1 cellular context compared by ENCODE assay signal in genomic region chr2:9630001-9630749, GRCh38.
TF ChIP-seq lines count a peak whose summit lies in the region.

No MANE protein-coding gene starts in this region.

TF ChIP-seq in HepG2, 621 proteins besides CTCF, POLR2A, EP300 and RAD21 (continued from another document and continues in another):
- TF ChIP-seq FOXP4 (CRISPR knock-in tag; IDR thresholded peaks at IDR 0.05) = peak; percentile 32
- TF ChIP-seq KLF9 (CRISPR knock-in tag; IDR thresholded peaks at IDR 0.05; ENCODE audit: low read depth) = peak; percentile 52; the same call in 1 of the 2 replicates
- peak; percentile 55; the same call in 1 of the 2 replicates for TF ChIP-seq HDAC2 (CRISPR knock-in tag; IDR thresholded peaks at IDR 0.05)
- 0 out of 2 replicates have a peak, but pooled peaks have one; percentile 34 for TF ChIP-seq ZNF512B (CRISPR knock-in tag; IDR thresholded peaks at IDR 0.05; ENCODE audit: borderline replicate concordance)
- no peak; the same call in 1 of the 2 replicates for TF ChIP-seq ZNF232 (CRISPR knock-in tag; IDR thresholded peaks at IDR 0.05; ENCODE audit: borderline replicate concordance)
- 0 out of 2 replicates have a peak, but pooled peaks have one; percentile 8 for TF ChIP-seq ISX (CRISPR knock-in tag; conservative IDR thresholded peaks at IDR 0.05)
- TF ChIP-seq NFYC (CRISPR knock-in tag; IDR thresholded peaks at IDR 0.05) = no peak; the same call in 1 of the 2 replicates
- no peak; the same call in none of the 2 replicates for TF ChIP-seq ZNF430 (CRISPR knock-in tag; IDR thresholded peaks at IDR 0.05)
- TF ChIP-seq USF2 (IDR thresholded peaks at IDR 0.05; ENCODE audit: low read depth, low read length) = no peak
- TF ChIP-seq USF2 (CRISPR knock-in tag; IDR thresholded peaks at IDR 0.05; ENCODE audit: borderline replicate concordance) = no peak
- TF ChIP-seq CREB3 (CRISPR knock-in tag; IDR thresholded peaks at IDR 0.05) = no peak
- no peak for TF ChIP-seq SNAPC5 (CRISPR knock-in tag; IDR thresholded peaks at IDR 0.05; ENCODE audit: borderline replicate concordance)
- no peak for TF ChIP-seq ZNF468 (CRISPR knock-in tag; IDR thresholded peaks at IDR 0.05)
- no peak for TF ChIP-seq E2F1 (CRISPR knock-in tag; IDR thresholded peaks at IDR 0.05)
- no peak for TF ChIP-seq HCFC1 (IDR thresholded peaks at IDR 0.05; ENCODE audit: low read depth, low read length)
- TF ChIP-seq NR3C1 (CRISPR knock-in tag; IDR thresholded peaks at IDR 0.05) = no peak
- TF ChIP-seq ZNF280B (CRISPR knock-in tag; IDR thresholded peaks at IDR 0.05; ENCODE audit: borderline replicate concordance) = peak; percentile 95
- no peak for TF ChIP-seq CSRNP2 (CRISPR knock-in tag; conservative IDR thresholded peaks at IDR 0.05; ENCODE audit: low read depth)
- no peak for TF ChIP-seq SMAD9 (CRISPR knock-in tag; IDR thresholded peaks at IDR 0.05)
- no peak for TF ChIP-seq TFE3 (CRISPR knock-in tag; IDR thresholded peaks at IDR 0.05)
- peak; percentile 81; the same call in 1 of the 2 replicates for TF ChIP-seq ZNF234 (CRISPR knock-in tag; conservative IDR thresholded peaks at IDR 0.05)
- no peak for TF ChIP-seq RBM22 (optimal IDR thresholded peaks at IDR 0.05; ENCODE audit: low read length)
- no peak; the same call in 1 of the 2 replicates for TF ChIP-seq SOX5 (CRISPR knock-in tag; IDR thresholded peaks at IDR 0.05; ENCODE audit: borderline replicate concordance)
- no peak for TF ChIP-seq ZNF724P (CRISPR knock-in tag; IDR thresholded peaks at IDR 0.05; ENCODE audit: borderline replicate concordance)
- peak; percentile 81 for TF ChIP-seq ERF (CRISPR knock-in tag; IDR thresholded peaks at IDR 0.05)
- TF ChIP-seq ZNF251 (CRISPR knock-in tag; IDR thresholded peaks at IDR 0.05) = no peak
- no peak for TF ChIP-seq HHEX (CRISPR knock-in tag; IDR thresholded peaks at IDR 0.05)
- TF ChIP-seq CENPBD1 (CRISPR knock-in tag; IDR thresholded peaks at IDR 0.05; ENCODE audit: borderline replicate concordance, low read depth) = no peak
- TF ChIP-seq RFXAP (CRISPR knock-in tag; IDR thresholded peaks at IDR 0.05; ENCODE audit: borderline replicate concordance) = no peak
- TF ChIP-seq RBAK (CRISPR knock-in tag; IDR thresholded peaks at IDR 0.05) = no peak
- TF ChIP-seq ZNF567 (CRISPR knock-in tag; IDR thresholded peaks at IDR 0.05; ENCODE audit: borderline replicate concordance) = 0 out of 2 replicates have a peak, but pooled peaks have one; percentile 39
- no peak for TF ChIP-seq MLX (CRISPR knock-in tag; IDR thresholded peaks at IDR 0.05)
- peak; percentile 75; the same call in 1 of the 2 replicates for TF ChIP-seq NR0B2 (CRISPR knock-in tag; IDR thresholded peaks at IDR 0.05)
- TF ChIP-seq JDP2 (CRISPR knock-in tag; IDR thresholded peaks at IDR 0.05; ENCODE audit: borderline replicate concordance) = no peak
- no peak for TF ChIP-seq ZNF569 (CRISPR knock-in tag; IDR thresholded peaks at IDR 0.05; ENCODE audit: borderline replicate concordance)
- TF ChIP-seq ZNF124 (CRISPR knock-in tag; IDR thresholded peaks at IDR 0.05) = no peak
- TF ChIP-seq YEATS4 (CRISPR knock-in tag; IDR thresholded peaks at IDR 0.05; ENCODE audit: borderline replicate concordance) = no peak
- TF ChIP-seq FOSL1 (CRISPR knock-in tag; IDR thresholded peaks at IDR 0.05; ENCODE audit: borderline replicate concordance) = no peak
- no peak for TF ChIP-seq ZBTB25 (CRISPR knock-in tag; IDR thresholded peaks at IDR 0.05)
- no peak for TF ChIP-seq LRRFIP1 (CRISPR knock-in tag; conservative IDR thresholded peaks at IDR 0.05)
